ENCODE assay signal across 12 cellular contexts in genomic region chr19:47549341-47549768, GRCh38. TPM values are rescaled to one million over a fixed set of nuclear protein-coding genes. Genes with fewer than 3 reads are reported as not detected.
"Had no signal": no experiment of that assay in that cellular context is flagged by ENCODE, and none has a peak within 500 bp of the region (broad histone marks: within the 10 kb centered on the region; RNA-seq: fewer than 3 reads in every experiment).

No MANE protein-coding gene starts in this region.

- H3K27ac ChIP-seq: ascending aorta, esophagus muscularis mucosa, psoas muscle, sigmoid colon, VCaP had no signal

- H3K4me1 ChIP-seq: psoas muscle had no signal

- H3K4me3 ChIP-seq: ascending aorta, esophagus muscularis mucosa, psoas muscle, sigmoid colon had no signal

- H3K27me3 ChIP-seq: ascending aorta had no signal

- DNase-seq: activated CD4-positive, alpha-beta T cell treated with anti-CD3 and anti-CD28 coated beads for 36 hours; activated CD8-positive, alpha-beta T cell treated with anti-CD3 and anti-CD28 coated beads, Interleukin-2, amount 10 ng/mL, durations not matched to agents 7 days and 5 days; activated naive CD4-positive, alpha-beta T cell treated with Interleukin-2 at 50 U/mL for 16 hours; activated naive CD8-positive, alpha-beta T cell treated with anti-CD3 and anti-CD28 coated beads, Interleukin-2, amount 50 U/mL, for 24 hours; glutamatergic neuron; psoas muscle; sigmoid colon; stimulated activated CD4-positive, alpha-beta T cell treated with anti-CD3 and anti-CD28 coated beads, Interleukin-12 subunit alpha, Interleukin-12 subunit beta, amount 100 ng/mL, for 4 hours; stimulated activated naive CD4-positive, alpha-beta T cell treated with Interleukin-2 at 50 U/mL for 16 hours had no signal

- H3K36me3 ChIP-seq: ascending aorta, esophagus muscularis mucosa, sigmoid colon had no signal

- H3K9me3 ChIP-seq: ascending aorta, esophagus muscularis mucosa, psoas muscle, sigmoid colon had no signal

- ATAC-seq: activated CD4-positive, alpha-beta T cell treated with anti-CD3 and anti-CD28 coated beads for 36 hours; activated CD8-positive, alpha-beta T cell treated with anti-CD3 and anti-CD28 coated beads, Interleukin-2, amount 10 ng/mL, durations not matched to agents 7 days and 5 days; activated naive CD8-positive, alpha-beta T cell treated with anti-CD3 and anti-CD28 coated beads, Interleukin-2, amount 50 U/mL, for 24 hours; psoas muscle had no signal

RNA-seq across cellular contexts. Expression of gene ZNF541, which starts 23.6 kb away (rescaled TPM):
- total RNA-seq: ascending aorta had no signal
